ENCODE assay signal across 24 cellular contexts in genomic region chr4:124743711-124744110, GRCh38.
"Had no signal": no experiment of that assay in that cellular context is flagged by ENCODE, and none has a peak within 500 bp of the region (broad histone marks: within the 10 kb centered on the region; RNA-seq: fewer than 3 reads in every experiment).

No MANE protein-coding gene starts in this region.

- H3K4me1 ChIP-seq: right atrium auricular region, testis, transverse colon, upper lobe of right lung, uterus had no signal

- H3K4me3 ChIP-seq: left ventricle myocardium inferior, lung, mucosa of descending colon, ovary, right atrium auricular region, skin epidermis, stomach, testis, thyroid gland, transverse colon, upper lobe of right lung, uterus had no signal

- DNase-seq: hippocampal formation; left ventricle myocardium inferior; midbrain; mucosa of descending colon; naive thymus-derived CD4-positive, alpha-beta T cell; ovary; stimulated activated CD4-positive, alpha-beta T cell treated with anti-CD3 and anti-CD28 coated beads, Interleukin-12 subunit alpha, Interleukin-12 subunit beta, amount 100 ng/mL, for 4 hours; stimulated activated CD4-positive, alpha-beta T cell treated with anti-CD3 and anti-CD28 coated beads, Interleukin-15, amount 100 ng/mL, for 24 hours; stimulated activated CD4-positive, alpha-beta T cell treated with anti-CD3 and anti-CD28 coated beads, Interleukin-2, amount 100 ng/mL, for 24 hours; stimulated activated CD4-positive, alpha-beta T cell treated with anti-CD3 and anti-CD28 coated beads, Interleukin-4, amount 100 ng/mL, for 1 hour; stimulated activated naive B cell treated with anti-CD40 and anti-IgM and Interleukin-4, amounts not matched to agents 10 μg/mL and 1 μg/mL and 100 μg/mL, for 72 hours; stimulated activated naive CD8-positive, alpha-beta T cell treated with anti-CD3 and anti-CD28 coated beads, Interleukin-15, Interleukin-2, amounts not matched to agents 100 U/mL and 50 U/mL, for 24 hours; stomach; testis; thyroid gland; transverse colon; upper lobe of right lung; uterus had no signal

- H3K36me3 ChIP-seq: left ventricle myocardium inferior, ovary, right atrium auricular region, stomach, thyroid gland, transverse colon, upper lobe of right lung, uterus had no signal

- FAIRE-seq: islet of Langerhans had no signal

- H3K27me3 ChIP-seq: ovary, right atrium auricular region, stomach, testis, thyroid gland, transverse colon, upper lobe of right lung, uterus had no signal

- H3K27ac ChIP-seq: left ventricle myocardium inferior, ovary, right atrium auricular region, skin epidermis, stomach, testis, thyroid gland, transverse colon, upper lobe of right lung, uterus had no signal

- ATAC-seq: mucosa of descending colon; naive thymus-derived CD4-positive, alpha-beta T cell; natural killer cell treated with Interleukin-12 subunit alpha and Interleukin-12 subunit beta and Interleukin-15 and Interleukin-18, amount 100 ng/mL, for 72 hours; sciatic nerve; stimulated activated naive B cell treated with anti-CD40 and anti-IgM and Interleukin-4, amounts not matched to agents 10 μg/mL and 1 μg/mL and 100 μg/mL, for 72 hours; stimulated activated naive CD8-positive, alpha-beta T cell treated with anti-CD3 and anti-CD28 coated beads, Interleukin-15, Interleukin-2, amounts not matched to agents 100 U/mL and 50 U/mL, for 24 hours; upper lobe of right lung had no signal

- H3K9me3 ChIP-seq: left ventricle myocardium inferior, mucosa of descending colon, ovary, right atrium auricular region, stomach, testis, thyroid gland, transverse colon, upper lobe of right lung, uterus had no signal
